Comparison of ENCODE assay signal across 12 cellular contexts in genomic region chr9:92740015-92740408, GRCh38. TPM values are rescaled to one million over a fixed set of nuclear protein-coding genes. Genes with fewer than 3 reads are reported as not detected.
A peak's percentile ranks its signal among the peaks of the same experiment; 100 is the strongest.
DNase-seq lines count a peak whose midpoint lies in the region; ATAC-seq and TF ChIP-seq lines count a peak whose summit lies in the region.
"Had no signal": no experiment of that assay in that cellular context is flagged by ENCODE, and none has a peak within 500 bp of the region (broad histone marks: within the 10 kb centered on the region; RNA-seq: fewer than 3 reads in every experiment).

No MANE protein-coding gene starts in this region.

- H3K9me3 ChIP-seq in tibial artery = no peaks in the 10 kb centered on the region
- H3K9me3 ChIP-seq in PC-9 (ENCODE audit: insufficient read depth, low read depth) = no peaks in the 10 kb centered on the region

- H3K36me3 Mint-ChIP-seq in activated T-cell treated with anti-CD3 and anti-CD28 coated beads, Interleukin-2, amount 50 U/mL, for 72 hours (ENCODE audit: insufficient read depth in 2 of 2) = peaks cover 0 to 2% of the 10 kb centered on the region in 2 donors
- H3K36me3 Mint-ChIP-seq in central memory CD8-positive, alpha-beta T cell (ENCODE audit: insufficient read depth) = peaks cover 3% of the 10 kb centered on the region
- no peaks in the 10 kb centered on the region for H3K36me3 Mint-ChIP-seq in memory B cell

- peak overlapping the region; percentile 30 to 61 for H3K27ac ChIP-seq in tibial artery
- H3K27ac ChIP-seq in PC-9 = no peak overlapping the region

- no TSS peak for BruUV-seq in PC-9 (replicated peaks; lab: Mats Ljungman, UMichigan)

- H3K36me3 ChIP-seq in tibial artery (no peaks in the 10 kb centered on the region), PC-9 (ENCODE audit: low read depth) (no peaks in the 10 kb centered on the region; the same call in 1 of the 2 replicates)

- intact Hi-C loops in tibial artery (cut with DNase I; ENCODE audit: low total_unique reads) (no loop called here), PC-9 (cut with micrococcal nuclease; ENCODE audit: unreplicated experiment) (no loop called here)

- TF ChIP-seq CTCF in tibial artery (IDR thresholded peaks at IDR 0.05) (no peak), PC-9 (conservative IDR thresholded peaks at IDR 0.05) (no peak)

- no peak overlapping the region for H3K4me2 ChIP-seq in PC-9

- H3K27me3 Mint-ChIP-seq in activated T-cell treated with anti-CD3 and anti-CD28 coated beads, Interleukin-2, amount 50 U/mL, for 72 hours (ENCODE audit: low read depth) = no peaks in the 10 kb centered on the region
- no peaks in the 10 kb centered on the region for H3K27me3 Mint-ChIP-seq in central memory CD8-positive, alpha-beta T cell
- no peaks in the 10 kb centered on the region for H3K27me3 Mint-ChIP-seq in memory B cell
- H3K27me3 Mint-ChIP-seq: type B pancreatic cell had no signal

- H3K9me3 Mint-ChIP-seq in activated T-cell treated with anti-CD3 and anti-CD28 coated beads, Interleukin-2, amount 50 U/mL, for 72 hours = no peaks in the 10 kb centered on the region
- H3K9me3 Mint-ChIP-seq in central memory CD8-positive, alpha-beta T cell = no peaks in the 10 kb centered on the region
- no peaks in the 10 kb centered on the region for H3K9me3 Mint-ChIP-seq in memory B cell
- H3K9me3 Mint-ChIP-seq: type B pancreatic cell had no signal

- H3K27ac Mint-ChIP-seq in activated T-cell treated with anti-CD3 and anti-CD28 coated beads, Interleukin-2, amount 50 U/mL, for 72 hours = peak overlapping the region; percentile 88
- peak overlapping the region; percentile 38 for H3K27ac Mint-ChIP-seq in central memory CD8-positive, alpha-beta T cell (ENCODE audit: low read depth)
- peak overlapping the region; percentile 65 for H3K27ac Mint-ChIP-seq in memory B cell

- DNase-seq in activated T-cell treated with anti-CD3 and anti-CD28 coated beads, Interleukin-2, amount 50 U/mL, for 72 hours = no peak
- no peak for DNase-seq in activated T-cell treated with anti-CD3 and anti-CD28 coated beads for 4 hours
- DNase-seq in central memory CD8-positive, alpha-beta T cell (ENCODE audit: low spot score in 2 of 2) = no peak
- no peak for DNase-seq in memory B cell (ENCODE audit: low spot score in 2 of 2)
- peak in 1 of 2 donors; percentile 3 for DNase-seq in tibial artery
- no peak for DNase-seq in PC-9
- no peak for DNase-seq in NCI-H2196 treated with DMSO at 0.1 percent for 48 hours (lab: John Stamatoyannopoulos, UW; ENCODE audit: unreplicated experiment)
- DNase-seq: NCI-H510A treated with DMSO at 0.1 percent for 48 hours; stimulated activated CD4-positive, alpha-beta T cell treated with anti-CD3 and anti-CD28 coated beads, Interleukin-1b, Interleukin-23, amount 100 ng/mL, for 48 hours; T-helper 2 cell had no signal

- no peaks in the 10 kb centered on the region for H3F3A ChIP-seq in PC-9 (ENCODE audit: insufficient read depth, low read depth)

- no peak for ATAC-seq in activated T-cell treated with anti-CD3 and anti-CD28 coated beads, Interleukin-2, amount 50 U/mL, for 72 hours (replicated peaks in 1 of 2)
- no peak for ATAC-seq in central memory CD8-positive, alpha-beta T cell (replicated peaks; ENCODE audit: extremely low read depth, poor library complexity, severe bottlenecking)
- peak; percentile 30 for ATAC-seq in memory B cell (ENCODE audit: low read depth)
- no peak for ATAC-seq in GM21367 (IDR thresholded peaks at IDR 0.05; ENCODE audit: unreplicated experiment)

- CTCF ChIA-PET in PC-9 (lab: Charles Lee) = no interaction called here

- peaks cover 97% of the 10 kb centered on the region for H3K79me2 ChIP-seq in PC-9 (ENCODE audit: low read depth)

- peaks cover 15% of the 10 kb centered on the region for H4K20me1 ChIP-seq in PC-9 (ENCODE audit: insufficient read depth)

- no peaks in the 10 kb centered on the region for H3K27me3 ChIP-seq in tibial artery
- no peaks in the 10 kb centered on the region for H3K27me3 ChIP-seq in PC-9 (ENCODE audit: insufficient read depth, low read depth)

- H3K9me2 ChIP-seq in PC-9 (ENCODE audit: insufficient read depth) = no peaks in the 10 kb centered on the region

- H3K4me1 Mint-ChIP-seq in activated T-cell treated with anti-CD3 and anti-CD28 coated beads, Interleukin-2, amount 50 U/mL, for 72 hours (ENCODE audit: low read depth) = peaks cover 74% of the 10 kb centered on the region
- peaks cover 88% of the 10 kb centered on the region for H3K4me1 Mint-ChIP-seq in central memory CD8-positive, alpha-beta T cell
- peaks cover 74% of the 10 kb centered on the region for H3K4me1 Mint-ChIP-seq in memory B cell

- POLR2A ChIA-PET in PC-9 (lab: Charles Lee; ENCODE audit: unreplicated experiment) = no interaction called here

- H3K4me1 ChIP-seq in tibial artery = peaks cover 0 to 64% (median 40%) of the 10 kb centered on the region in 4 donors
- no peaks in the 10 kb centered on the region for H3K4me1 ChIP-seq in PC-9 (replicated peaks; ENCODE audit: insufficient read depth)

- H3K4me3 Mint-ChIP-seq in activated T-cell treated with anti-CD3 and anti-CD28 coated beads, Interleukin-2, amount 50 U/mL, for 72 hours = peak overlapping the region; percentile 33 to 36
- H3K4me3 Mint-ChIP-seq in central memory CD8-positive, alpha-beta T cell = no peak overlapping the region
- peak overlapping the region; percentile 14 for H3K4me3 Mint-ChIP-seq in memory B cell
- H3K4me3 Mint-ChIP-seq: type B pancreatic cell had no signal

- no peak overlapping the region for H2AFZ ChIP-seq in PC-9

- H3K4me3 ChIP-seq in tibial artery (no peak overlapping the region), PC-9 (no peak overlapping the region)

RNA-seq across cellular contexts. Expression of gene BICD2, which starts 24.6 kb away (rescaled TPM):
- total RNA-seq in activated T-cell treated with anti-CD3 and anti-CD28 coated beads, Interleukin-2, amount 50 U/mL, for 72 hours = 10 to 100 TPM; 15.4 to 15.5 TPM
- 40.0 and 40.6 TPM in 2 replicates for total RNA-seq in PC-9 (2021)

Comparison
In these comparisons a context has a peak if more than half of its experiments do, and no peak if none do; other contexts are left out.
1. H3K27ac Mint-ChIP-seq: peak in every context shown above with its lines; median percentile 88 in activated T-cell treated with anti-CD3 and anti-CD28 coated beads, Interleukin-2, amount 50 U/mL, for 72 hours; 65 in memory B cell; 38 in central memory CD8-positive, alpha-beta T cell.